1 cellular context compared by ENCODE assay signal in genomic region chr1:223748773-223749733, GRCh38.
TF ChIP-seq lines count a peak whose summit lies in the region.

No MANE protein-coding gene starts in this region.

TF ChIP-seq in K562, 482 proteins besides CTCF, POLR2A, EP300 and RAD21 (continued from another document and continues in another):
- peak; percentile 34; the same call in 1 of the 2 replicates for TF ChIP-seq AFF4 (CRISPR knock-in tag; IDR thresholded peaks at IDR 0.05)
- no peak for TF ChIP-seq ZNF212 (CRISPR knock-in tag; IDR thresholded peaks at IDR 0.05)
- peak; percentile 58; the same call in 1 of the 2 replicates for TF ChIP-seq HMGXB4 (CRISPR knock-in tag; IDR thresholded peaks at IDR 0.05)
- TF ChIP-seq MBD1 (CRISPR knock-in tag; IDR thresholded peaks at IDR 0.05) = peak; percentile 98
- TF ChIP-seq ZBTB33 (CRISPR knock-in tag; IDR thresholded peaks at IDR 0.05) = peak; percentile 94
- TF ChIP-seq ZNF23 (CRISPR knock-in tag; IDR thresholded peaks at IDR 0.05) = no peak
- TF ChIP-seq SRSF1 (IDR thresholded peaks at IDR 0.05; ENCODE audit: low read depth, low read length) = no peak
- TF ChIP-seq MTA1 (IDR thresholded peaks at IDR 0.05; ENCODE audit: borderline replicate concordance) = no peak
- no peak for TF ChIP-seq ADNP (tag; IDR thresholded peaks at IDR 0.05)
- TF ChIP-seq NR2C2 (CRISPR knock-in tag; IDR thresholded peaks at IDR 0.05) = no peak
- no peak for TF ChIP-seq NR2C2 (tag; IDR thresholded peaks at IDR 0.05)
- TF ChIP-seq CBX5 (IDR thresholded peaks at IDR 0.05; ENCODE audit: borderline replicate concordance, low read depth) = no peak
- TF ChIP-seq ZBED1 (IDR thresholded peaks at IDR 0.05) = no peak
- TF ChIP-seq DIDO1 (tag; IDR thresholded peaks at IDR 0.05; ENCODE audit: low read depth) = no peak
- no peak for TF ChIP-seq STAT6 (CRISPR knock-in tag; IDR thresholded peaks at IDR 0.05)
- no peak for TF ChIP-seq NRF1 (conservative IDR thresholded peaks at IDR 0.05 in 1 of 2, IDR thresholded peaks at IDR 0.05 in 1 of 2)
- peak; percentile 86 for TF ChIP-seq RB1 (IDR thresholded peaks at IDR 0.05; ENCODE audit: low read depth)
- TF ChIP-seq TFAM (CRISPR knock-in tag; conservative IDR thresholded peaks at IDR 0.05) = no peak
- TF ChIP-seq TRIM24 (IDR thresholded peaks at IDR 0.05) = no peak
- no peak for TF ChIP-seq TCFL5 (CRISPR knock-in tag; conservative IDR thresholded peaks at IDR 0.05)
- TF ChIP-seq CHD7 (IDR thresholded peaks at IDR 0.05; ENCODE audit: low read depth, low read length) = no peak
- TF ChIP-seq MAZ (CRISPR knock-in tag; conservative IDR thresholded peaks at IDR 0.05 in 1 of 2, IDR thresholded peaks at IDR 0.05 in 1 of 2) = peak in 1 of 2 experiments; percentile 40; a peak in 3 of 4 replicates
- peak in 1 of 2 experiments; percentile 29; a peak in 1 of 4 replicates for TF ChIP-seq RCOR1 (IDR thresholded peaks at IDR 0.05; ENCODE audit: borderline replicate concordance in 1 of 2, low read depth in 2 of 2, low read length in 2 of 2)
- TF ChIP-seq ZNF324 (CRISPR knock-in tag; IDR thresholded peaks at IDR 0.05) = no peak
- TF ChIP-seq TAF15 (IDR thresholded peaks at IDR 0.05; ENCODE audit: low read depth, low read length) = no peak
- no peak for TF ChIP-seq REST (CRISPR knock-in tag; IDR thresholded peaks at IDR 0.05; ENCODE audit: low read depth)
